2 cellular contexts compared by ENCODE assay signal in the genomic region with DNA sequence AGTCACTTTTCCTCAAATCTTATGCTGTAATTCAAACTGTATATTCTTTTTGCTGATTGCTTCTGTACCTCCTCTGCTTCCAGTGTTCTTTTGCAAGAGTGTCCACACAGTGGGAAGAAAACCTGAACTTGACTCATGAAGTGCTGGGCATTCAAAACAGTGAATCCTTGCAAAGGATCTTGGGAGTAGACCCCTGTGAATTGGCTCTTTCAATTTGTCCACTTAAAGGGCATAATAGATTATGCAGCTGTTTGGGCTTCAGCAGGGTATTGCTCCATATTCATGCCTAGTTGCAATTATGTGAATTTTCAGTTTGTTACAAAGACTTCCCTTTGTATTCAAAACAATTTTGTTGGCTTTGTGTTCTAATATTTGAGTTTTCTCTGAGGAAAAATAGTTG.
TF ChIP-seq lines count a peak whose summit lies in the region.

No MANE protein-coding gene starts in this region.

TF ChIP-seq in A549, 52 proteins besides CTCF, POLR2A, EP300 and RAD21:
- TF ChIP-seq GATA3 (IDR thresholded peaks at IDR 0.05; ENCODE audit: borderline replicate concordance) (no peak), CEBPB (IDR thresholded peaks at IDR 0.05) (peak in 1 of 2 experiments; percentile 45; a peak in 2 of 4 replicates)

TF ChIP-seq in HCT116, 20 proteins besides CTCF, POLR2A, EP300 and RAD21:
- no peak for TF ChIP-seq ELF1 (IDR thresholded peaks at IDR 0.05; ENCODE audit: borderline replicate concordance, low read depth)
- no peak for TF ChIP-seq SP1 (IDR thresholded peaks at IDR 0.05; ENCODE audit: low read depth)
- TF ChIP-seq EZH2 (IDR thresholded peaks at IDR 0.05) = no peak
- no peak for TF ChIP-seq FOSL1 (IDR thresholded peaks at IDR 0.05; ENCODE audit: low read depth)
- TF ChIP-seq CEBPB (IDR thresholded peaks at IDR 0.05; ENCODE audit: low read depth) = no peak
- TF ChIP-seq YY1 (IDR thresholded peaks at IDR 0.05; ENCODE audit: extremely low read depth, insufficient replicate concordance, low read depth, low read length) = no peak
- no peak for TF ChIP-seq EGR1 (IDR thresholded peaks at IDR 0.05; ENCODE audit: low read depth)
- TF ChIP-seq CBX3 (IDR thresholded peaks at IDR 0.05; ENCODE audit: low read depth) = no peak
- TF ChIP-seq, protein P1, sequence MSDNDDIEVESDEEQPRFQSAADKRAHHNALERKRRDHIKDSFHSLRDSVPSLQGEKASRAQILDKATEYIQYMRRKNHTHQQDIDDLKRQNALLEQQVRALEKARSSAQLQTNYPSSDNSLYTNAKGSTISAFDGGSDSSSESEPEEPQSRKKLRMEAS (IDR thresholded peaks at IDR 0.05) = no peak
